In genomic region chr18:6728809-6729246, GRCh38 we compare ENCODE assay signal across 10 cellular contexts. TPM values are rescaled to one million over a fixed set of nuclear protein-coding genes. Genes with fewer than 3 reads are reported as not detected.
DNase-seq lines count a peak whose midpoint lies in the region; ATAC-seq lines count a peak whose summit lies in the region.
"Had no signal": no experiment of that assay in that cellular context is flagged by ENCODE, and none has a peak within 500 bp of the region (broad histone marks: within the 10 kb centered on the region; RNA-seq: fewer than 3 reads in every experiment).

No MANE protein-coding gene starts in this region.

- peak overlapping the region; percentile 51 for H3K4me3 ChIP-seq in Jurkat, Clone E6-1 (ENCODE audit: low read length)
- H3K4me3 ChIP-seq in mucosa of stomach (ENCODE audit: low read length) (peak overlapping the region; percentile 6), Karpas-422 (ENCODE audit: low read length) (no peak overlapping the region)

- peaks cover 5% of the 10 kb centered on the region for H3K4me1 ChIP-seq in mucosa of stomach (ENCODE audit: control insufficient read depth, insufficient read depth, low read length)
- H3K4me1 ChIP-seq in Karpas-422 (ENCODE audit: low read length), result no peaks in the 10 kb centered on the region

- H3K36me3 Mint-ChIP-seq in dendritic cell treated with granulocyte-macrophage colony-stimulating factor and Interleukin-4, amounts not matched to agents 40 ng/mL and 50 ng/mL, for 4 days (ENCODE audit: low read depth), result no peaks in the 10 kb centered on the region

- H3K36me3 ChIP-seq in mucosa of stomach (ENCODE audit: control insufficient read depth, insufficient read depth, low read length), result no peaks in the 10 kb centered on the region
- no peaks in the 10 kb centered on the region for H3K36me3 ChIP-seq in Karpas-422 (ENCODE audit: insufficient read depth, low read length)

- H3K27ac ChIP-seq in Karpas-422 (ENCODE audit: low read length), result no peak overlapping the region

- H3K9ac ChIP-seq in mucosa of stomach (ENCODE audit: low read length) (no peak overlapping the region), Karpas-422 (ENCODE audit: low read length) (no peak overlapping the region)

- no peaks in the 10 kb centered on the region for H3K9me3 Mint-ChIP-seq in dendritic cell treated with granulocyte-macrophage colony-stimulating factor and Interleukin-4, amounts not matched to agents 40 ng/mL and 50 ng/mL, for 4 days

- H3K27me3 ChIP-seq in mucosa of stomach (ENCODE audit: control insufficient read depth, insufficient read depth, low read length), result no peaks in the 10 kb centered on the region
- no peaks in the 10 kb centered on the region for H3K27me3 ChIP-seq in Karpas-422 (ENCODE audit: low read length)

- no peak overlapping the region for H2AFZ ChIP-seq in Karpas-422 (ENCODE audit: low read length)

- H3K9me3 ChIP-seq in mucosa of stomach (ENCODE audit: control insufficient read depth, low read length) (no peaks in the 10 kb centered on the region), Karpas-422 (ENCODE audit: low read length) (no peaks in the 10 kb centered on the region)

- no peak for ATAC-seq in HG03196 (IDR thresholded peaks at IDR 0.05; ENCODE audit: unreplicated experiment)

- H3K9me2 ChIP-seq in Karpas-422 (replicated peaks; ENCODE audit: insufficient read depth, low read length), result no peaks in the 10 kb centered on the region

- intact Hi-C loops in dendritic cell treated with granulocyte-macrophage colony-stimulating factor and Interleukin-4, amounts not matched to agents 40 ng/mL and 50 ng/mL, for 4 days (cut with micrococcal nuclease), result no loop called here

- peaks cover 21% of the 10 kb centered on the region for H3K27me3 Mint-ChIP-seq in dendritic cell treated with granulocyte-macrophage colony-stimulating factor and Interleukin-4, amounts not matched to agents 40 ng/mL and 50 ng/mL, for 4 days

- peak overlapping the region; percentile 62 for H3K4me3 Mint-ChIP-seq in dendritic cell treated with granulocyte-macrophage colony-stimulating factor and Interleukin-4, amounts not matched to agents 40 ng/mL and 50 ng/mL, for 4 days

- no peaks in the 10 kb centered on the region for H4K20me1 ChIP-seq in Karpas-422 (ENCODE audit: insufficient read depth, low read depth, low read length)

- peak; percentile 19 for DNase-seq in 8988T
- DNase-seq in Jurkat, Clone E6-1 (ENCODE audit: low read depth, low spot score), result no peak
- DNase-seq in H4 (ENCODE audit: low spot score), result no peak
- no peak for DNase-seq in NAMALWA (ENCODE audit: low spot score)
- DNase-seq in Karpas-422, result no peak
- DNase-seq: stimulated activated CD4-positive, alpha-beta T cell treated with anti-CD3 and anti-CD28 coated beads, Interleukin-12 subunit alpha, Interleukin-12 subunit beta, amount 100 ng/mL, for 4 hours had no signal

- no peaks in the 10 kb centered on the region for H3K79me2 ChIP-seq in Karpas-422 (ENCODE audit: low read length)

- no peak overlapping the region for H3K4me2 ChIP-seq in Karpas-422 (ENCODE audit: low read depth, low read length, poor library complexity, severe bottlenecking)

- H3K27ac Mint-ChIP-seq in dendritic cell treated with granulocyte-macrophage colony-stimulating factor and Interleukin-4, amounts not matched to agents 40 ng/mL and 50 ng/mL, for 4 days, result no peak overlapping the region

- H3K4me1 Mint-ChIP-seq in dendritic cell treated with granulocyte-macrophage colony-stimulating factor and Interleukin-4, amounts not matched to agents 40 ng/mL and 50 ng/mL, for 4 days (ENCODE audit: low read depth), result peaks cover 5% of the 10 kb centered on the region

RNA-seq across cellular contexts. Expression of gene ARHGAP28, which starts 0.7 kb away (rescaled TPM):
- polyA plus RNA-seq in Jurkat, Clone E6-1 (2012; ENCODE audit: insufficient read depth, insufficient read length), result 3.5 TPM
- total RNA-seq in H4 (2014; rRNA removed; shearing (Covaris generic)), result 26.4 and 32.3 TPM in 2 replicates
- not detected in 2 replicates for total RNA-seq in Karpas-422 (2014; rRNA removed; shearing (Covaris generic); ENCODE audit: low replicate concordance)
- total RNA-seq: activated CD8-positive, alpha-beta memory T cell treated with anti-CD3 and anti-CD28 coated beads for 36 hours had no signal

Comparison
In these comparisons a context has a peak if more than half of its experiments do, and no peak if none do; other contexts are left out.
1. RNA of gene ARHGAP28, which starts 0.7 kb away (total RNA-seq): 26.4 to 32.3 TPM in H4; not detected in Karpas-422; every median in the first group is over 10 times any median in the second.